In the genomic region with DNA sequence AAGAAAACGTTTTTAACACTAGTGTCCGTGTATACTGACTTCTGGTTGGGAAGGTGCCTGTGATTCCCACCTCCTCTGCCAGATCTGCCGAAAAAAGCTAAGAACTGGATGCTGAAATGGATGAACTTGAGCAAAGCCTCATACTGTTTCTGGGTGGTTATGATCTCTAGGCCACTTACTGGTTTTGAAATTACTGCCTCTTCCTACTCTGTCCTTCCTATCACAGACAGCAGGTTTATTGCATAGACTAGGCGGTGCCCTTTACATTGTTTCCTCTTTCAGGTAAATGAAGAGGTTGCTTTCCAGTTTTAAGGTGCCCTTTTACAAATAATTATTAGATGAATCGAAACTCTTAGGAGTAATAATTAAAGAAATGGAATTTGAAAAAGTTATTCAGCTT, we compare ENCODE assay signal across 21 cellular contexts. TPM values are rescaled to one million over a fixed set of nuclear protein-coding genes. Genes with fewer than 3 reads are reported as not detected.
A peak's percentile ranks its signal among the peaks of the same experiment; 100 is the strongest.
DNase-seq lines count a peak whose midpoint lies in the region; ATAC-seq, FAIRE-seq and TF ChIP-seq lines count a peak whose summit lies in the region.
"Had no signal": no experiment of that assay in that cellular context is flagged by ENCODE, and none has a peak within 500 bp of the region (broad histone marks: within the 10 kb centered on the region; RNA-seq: fewer than 3 reads in every experiment).

No MANE protein-coding gene starts in this region.

- peaks cover 34% of the 10 kb centered on the region for H3K4me1 Mint-ChIP-seq in activated CD4-positive, alpha-beta memory T cell treated with anti-CD3 and anti-CD28 coated beads, Interleukin-2, amount 10 ng/mL, durations not matched to agents 7 days and 5 days
- peaks cover 21% of the 10 kb centered on the region for H3K4me1 Mint-ChIP-seq in activated CD4-positive, alpha-beta memory T cell treated with anti-CD3 and anti-CD28 coated beads for 36 hours (ENCODE audit: low read depth)
- H3K4me1 Mint-ChIP-seq in activated T-helper 17 cell treated with anti-CD3 and anti-CD28 coated beads, Interleukin-2, amount 50 U/mL, for 72 hours, result peaks cover 23% of the 10 kb centered on the region

- H3K4me3 ChIP-seq in GM12865 (ENCODE audit: low read depth, low read length) (no peak overlapping the region), small intestine (ENCODE audit: low read depth in 1 of 2, low read length in 2 of 2) (no peak overlapping the region), esophagus squamous epithelium (no peak overlapping the region)
- H3K4me3 ChIP-seq: MG63 had no signal

- no peaks in the 10 kb centered on the region for H3K27me3 Mint-ChIP-seq in activated CD4-positive, alpha-beta memory T cell treated with anti-CD3 and anti-CD28 coated beads, Interleukin-2, amount 10 ng/mL, durations not matched to agents 7 days and 5 days
- H3K27me3 Mint-ChIP-seq in activated CD4-positive, alpha-beta memory T cell treated with anti-CD3 and anti-CD28 coated beads for 36 hours, result no peaks in the 10 kb centered on the region
- no peaks in the 10 kb centered on the region for H3K27me3 Mint-ChIP-seq in activated T-helper 17 cell treated with anti-CD3 and anti-CD28 coated beads, Interleukin-2, amount 50 U/mL, for 72 hours

- CTCF ChIA-PET in activated CD4-positive, alpha-beta memory T cell treated with anti-CD3 and anti-CD28 coated beads, Interleukin-2, amount 10 ng/mL, durations not matched to agents 7 days and 5 days (lab: Charles Lee), result interaction anchor here (1.1 to 11.0 kb wide), 3 partner anchors 6 to 368 kb away, joined by 3 to 153 read pairs (median 5); no protein-coding TSS in a partner anchor
- CTCF ChIA-PET in activated CD4-positive, alpha-beta memory T cell treated with anti-CD3 and anti-CD28 coated beads for 36 hours (lab: Charles Lee), result interaction anchor here (1.2 to 2.2 kb wide), 2 partner anchors 8 to 10 kb away, joined by 5 to 16 read pairs; no protein-coding TSS in a partner anchor

- POLR2A ChIA-PET in activated CD4-positive, alpha-beta memory T cell treated with anti-CD3 and anti-CD28 coated beads, Interleukin-2, amount 10 ng/mL, durations not matched to agents 7 days and 5 days (lab: Charles Lee), result interaction anchor here (1.5 kb wide), 1 partner anchor 9 kb away, joined by 3 read pairs; no protein-coding TSS in a partner anchor
- POLR2A ChIA-PET in activated CD4-positive, alpha-beta memory T cell treated with anti-CD3 and anti-CD28 coated beads for 36 hours (lab: Charles Lee), result no interaction called here

- H3K4me3 Mint-ChIP-seq in activated CD4-positive, alpha-beta memory T cell treated with anti-CD3 and anti-CD28 coated beads, Interleukin-2, amount 10 ng/mL, durations not matched to agents 7 days and 5 days, result no peak overlapping the region
- H3K4me3 Mint-ChIP-seq in activated CD4-positive, alpha-beta memory T cell treated with anti-CD3 and anti-CD28 coated beads for 36 hours, result no peak overlapping the region
- H3K4me3 Mint-ChIP-seq in activated T-helper 17 cell treated with anti-CD3 and anti-CD28 coated beads, Interleukin-2, amount 50 U/mL, for 72 hours, result no peak overlapping the region
- H3K4me3 Mint-ChIP-seq: H9 had no signal

- H3K36me3 ChIP-seq in small intestine (ENCODE audit: control insufficient read depth in 2 of 2, insufficient read depth in 2 of 2, low read length in 2 of 2) (no peaks in the 10 kb centered on the region), esophagus squamous epithelium (peaks cover 0 to 3% (median 0%) of the 10 kb centered on the region in 3 donors)
- H3K36me3 ChIP-seq: MG63 had no signal

- H3K27ac ChIP-seq in small intestine (ENCODE audit: low read depth in 1 of 2, low read length in 1 of 2) (no peak overlapping the region), esophagus squamous epithelium (no peak overlapping the region)
- H3K27ac ChIP-seq: KMS-11 had no signal

- H3K27ac Mint-ChIP-seq in activated CD4-positive, alpha-beta memory T cell treated with anti-CD3 and anti-CD28 coated beads, Interleukin-2, amount 10 ng/mL, durations not matched to agents 7 days and 5 days, result peak overlapping the region; percentile 53
- no peak overlapping the region for H3K27ac Mint-ChIP-seq in activated CD4-positive, alpha-beta memory T cell treated with anti-CD3 and anti-CD28 coated beads for 36 hours
- H3K27ac Mint-ChIP-seq in activated T-helper 17 cell treated with anti-CD3 and anti-CD28 coated beads, Interleukin-2, amount 50 U/mL, for 72 hours, result no peak overlapping the region

- no peaks in the 10 kb centered on the region for H3K9me3 Mint-ChIP-seq in activated CD4-positive, alpha-beta memory T cell treated with anti-CD3 and anti-CD28 coated beads, Interleukin-2, amount 10 ng/mL, durations not matched to agents 7 days and 5 days
- H3K9me3 Mint-ChIP-seq in activated CD4-positive, alpha-beta memory T cell treated with anti-CD3 and anti-CD28 coated beads for 36 hours, result no peaks in the 10 kb centered on the region
- no peaks in the 10 kb centered on the region for H3K9me3 Mint-ChIP-seq in activated T-helper 17 cell treated with anti-CD3 and anti-CD28 coated beads, Interleukin-2, amount 50 U/mL, for 72 hours
- H3K9me3 Mint-ChIP-seq: H9 had no signal

- peaks cover 2% of the 10 kb centered on the region for H3K36me3 Mint-ChIP-seq in activated CD4-positive, alpha-beta memory T cell treated with anti-CD3 and anti-CD28 coated beads, Interleukin-2, amount 10 ng/mL, durations not matched to agents 7 days and 5 days (ENCODE audit: low read depth)
- H3K36me3 Mint-ChIP-seq in activated CD4-positive, alpha-beta memory T cell treated with anti-CD3 and anti-CD28 coated beads for 36 hours, result no peaks in the 10 kb centered on the region
- peaks cover 12% of the 10 kb centered on the region for H3K36me3 Mint-ChIP-seq in activated T-helper 17 cell treated with anti-CD3 and anti-CD28 coated beads, Interleukin-2, amount 50 U/mL, for 72 hours (ENCODE audit: low read depth)

- intact Hi-C loops in activated CD4-positive, alpha-beta memory T cell treated with anti-CD3 and anti-CD28 coated beads for 36 hours (cut with micrococcal nuclease), result no loop called here
- intact Hi-C loops in esophagus squamous epithelium (cut with DNase I), result no loop called here

- ATAC-seq in activated T-helper 17 cell treated with anti-CD3 and anti-CD28 coated beads, Interleukin-2, amount 50 U/mL, for 72 hours (replicated peaks), result peak; percentile 54

- no peak for DNase-seq in activated CD4-positive, alpha-beta memory T cell treated with anti-CD3 and anti-CD28 coated beads, Interleukin-2, amount 10 ng/mL, durations not matched to agents 7 days and 5 days
- DNase-seq in activated CD4-positive, alpha-beta memory T cell treated with anti-CD3 and anti-CD28 coated beads for 36 hours, result no peak
- peak; percentile 32 for DNase-seq in GM12865 (ENCODE audit: low read depth)
- DNase-seq in small intestine, result peak; percentile 32
- no peak for DNase-seq in H4 (ENCODE audit: low spot score)
- no peak for DNase-seq in kidney tubule cell (ENCODE audit: low spot score)
- DNase-seq in esophagus squamous epithelium (lab: John Stamatoyannopoulos, UW), result no peak
- DNase-seq: C1 segment of cervical spinal cord, DMS53, H9, MG63, NCI-H1105 treated with DMSO at 0.1 percent for 48 hours, NCI-H187, NCI-H2171, NCI-H510A, SHP77 had no signal

- 46 to 69% (median 47%) methylated on average over 5 of the region's 5 CpGs for WGBS in small intestine, 3 donors
- 79% methylated on average over 5 of the region's 5 CpGs for WGBS in esophagus squamous epithelium, 2 donors

- no peaks in the 10 kb centered on the region for H3K9me3 ChIP-seq in small intestine (ENCODE audit: control insufficient read depth, low read depth)
- H3K9me3 ChIP-seq in esophagus squamous epithelium, result no peaks in the 10 kb centered on the region
- H3K9me3 ChIP-seq: MG63 had no signal

- TF ChIP-seq CTCF in GM12865 (IDR thresholded peaks at IDR 0.05; ENCODE audit: insufficient read depth, low read depth, low read length, missing control alignments) (no peak), esophagus squamous epithelium (IDR thresholded peaks at IDR 0.05) (no peak)

- no peaks in the 10 kb centered on the region for H3K27me3 ChIP-seq in small intestine (ENCODE audit: control insufficient read depth in 2 of 2, insufficient read depth in 2 of 2, low read length in 2 of 2)
- H3K27me3 ChIP-seq in esophagus squamous epithelium, result no peaks in the 10 kb centered on the region
- H3K27me3 ChIP-seq: MG63 had no signal

- TF ChIP-seq POLR2A in esophagus squamous epithelium (IDR thresholded peaks at IDR 0.05), result no peak

- no peak for FAIRE-seq in small intestine (lab: Jason Lieb, UNC)
- FAIRE-seq: A204.1, RCC 7860 had no signal

- H3K4me1 ChIP-seq in small intestine (ENCODE audit: control insufficient read depth in 2 of 2, insufficient read depth in 1 of 2, low read depth in 1 of 2, low read length in 1 of 2), result peaks cover 0 to 3% of the 10 kb centered on the region in 2 donors
- peaks cover 0 to 20% (median 0%) of the 10 kb centered on the region in 3 donors for H3K4me1 ChIP-seq in esophagus squamous epithelium

RNA-seq across cellular contexts. Expression of a gene that starts 27.5 kb away (rescaled TPM):
- total RNA-seq in activated CD4-positive, alpha-beta memory T cell treated with anti-CD3 and anti-CD28 coated beads, Interleukin-2, amount 10 ng/mL, durations not matched to agents 7 days and 5 days, result 10 to 100 TPM; 18.9 to 20.1 TPM
- total RNA-seq in activated CD4-positive, alpha-beta memory T cell treated with anti-CD3 and anti-CD28 coated beads for 36 hours, result 10 to 100 TPM; 17.3 to 17.6 TPM
- 10 to 100 TPM; 18.4 to 21.7 TPM for total RNA-seq in activated T-helper 17 cell treated with anti-CD3 and anti-CD28 coated beads, Interleukin-2, amount 50 U/mL, for 72 hours
- 10 to 100 TPM; 15.9 to 24.9 (median 24.4) TPM for polyA plus RNA-seq in small intestine
- 9.3 and 14.0 TPM in 2 replicates for total RNA-seq in H4 (2014; rRNA removed; shearing (Covaris generic))
- 10 to 100 TPM in 3 of 4 donors, 1 to 10 TPM in 1; 9.4 to 22.9 (median 15.2) TPM for total RNA-seq in esophagus squamous epithelium

RNA-seq across cellular contexts. Expression of a gene that starts 29.9 kb away (rescaled TPM):
- total RNA-seq in activated CD4-positive, alpha-beta memory T cell treated with anti-CD3 and anti-CD28 coated beads, Interleukin-2, amount 10 ng/mL, durations not matched to agents 7 days and 5 days, result 10 to 100 TPM; 23.5 to 24.2 TPM
- 10 to 100 TPM; 32.0 to 32.8 TPM for total RNA-seq in activated CD4-positive, alpha-beta memory T cell treated with anti-CD3 and anti-CD28 coated beads for 36 hours
- total RNA-seq in activated T-helper 17 cell treated with anti-CD3 and anti-CD28 coated beads, Interleukin-2, amount 50 U/mL, for 72 hours, result 10 to 100 TPM; 27.4 to 54.5 TPM
- 10 to 100 TPM in 2 of 3 donors, 1 to 10 TPM in 1; 8.9 to 24.0 (median 10.3) TPM for polyA plus RNA-seq in small intestine
- total RNA-seq in H4 (2014; rRNA removed; shearing (Covaris generic)), result 28.8 and 36.8 TPM in 2 replicates
- 10 to 100 TPM; 14.9 to 40.4 (median 26.0) TPM for total RNA-seq in esophagus squamous epithelium

RNA-seq across cellular contexts. Expression of a gene that starts 52.4 kb away (rescaled TPM):
- under 1 TPM in 1 of 2 experiments, not detected in 1; 0.50 TPM for total RNA-seq in activated CD4-positive, alpha-beta memory T cell treated with anti-CD3 and anti-CD28 coated beads, Interleukin-2, amount 10 ng/mL, durations not matched to agents 7 days and 5 days
- under 1 TPM in 1 of 2 experiments, not detected in 1; 0.36 TPM for total RNA-seq in activated CD4-positive, alpha-beta memory T cell treated with anti-CD3 and anti-CD28 coated beads for 36 hours
- total RNA-seq in activated T-helper 17 cell treated with anti-CD3 and anti-CD28 coated beads, Interleukin-2, amount 50 U/mL, for 72 hours, result under 1 TPM in 1 of 2 donors, not detected in 1; 0.24 TPM
- under 1 TPM in 1 of 3 donors, not detected in 2; 0.97 TPM for polyA plus RNA-seq in small intestine
- total RNA-seq in H4 (2014; rRNA removed; shearing (Covaris generic)), result 0.41 TPM in 1 of 2 replicates, not detected in the other
- under 1 TPM in 3 of 4 donors, not detected in 1; 0.38 to 0.83 (median 0.70) TPM for total RNA-seq in esophagus squamous epithelium
- total RNA-seq: G401, H9 had no signal

Comparison
In these comparisons a context has a peak if more than half of its experiments do, and no peak if none do; other contexts are left out.
1. DNase-seq: peak in GM12865 (single experiment) and small intestine (single experiment); none in activated CD4-positive, alpha-beta memory T cell treated with anti-CD3 and anti-CD28 coated beads, Interleukin-2, amount 10 ng/mL, durations not matched to agents 7 days and 5 days (single experiment), activated CD4-positive, alpha-beta memory T cell treated with anti-CD3 and anti-CD28 coated beads for 36 hours (single experiment), H4 (single experiment), kidney tubule cell (single experiment) and esophagus squamous epithelium (single experiment).